ENCODE assay signal across 8 cellular contexts in the genomic region with DNA sequence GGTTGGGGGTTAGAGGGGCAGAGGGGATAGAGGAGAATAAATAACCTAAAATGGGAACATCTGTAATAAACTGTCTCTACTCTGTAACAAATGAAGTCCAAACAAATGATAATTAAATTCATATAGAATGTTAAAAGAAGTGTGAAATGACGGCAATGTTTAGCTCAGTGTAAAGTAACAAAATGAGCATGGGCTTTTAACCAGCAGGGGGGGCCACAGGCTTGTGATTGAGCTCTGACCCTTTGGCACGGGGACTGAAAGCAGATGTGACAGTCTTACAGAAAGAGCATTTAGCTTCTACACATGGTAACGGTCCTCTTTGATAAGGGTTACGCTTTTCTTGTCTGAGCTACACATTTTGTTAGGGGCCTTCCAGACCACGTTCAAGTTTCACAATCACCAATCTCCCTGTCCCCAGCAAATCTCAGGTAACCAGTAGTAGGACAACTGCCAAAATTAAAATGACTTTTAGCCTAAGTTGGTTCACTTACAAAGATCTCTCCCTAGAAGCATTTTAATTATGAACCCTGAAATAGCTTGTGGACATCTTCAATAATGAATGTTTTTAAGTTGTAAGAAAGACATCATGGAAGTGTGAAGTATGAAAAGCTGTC.
DNase-seq lines count a peak whose midpoint lies in the region; TF ChIP-seq lines count a peak whose summit lies in the region.

No MANE protein-coding gene starts in this region.

- in situ Hi-C loops in astrocyte of the spinal cord (cut with HindIII; ENCODE audit: low sequenced_read_pairs): no loop called here

- H3K27me3 ChIP-seq in MG63: no peaks in the 10 kb centered on the region
- H3K27me3 ChIP-seq in SJSA1 (replicated peaks): 0 out of 2 replicates have a peak, but pooled peaks cover 3% of the 10 kb centered on the region

- no peaks in the 10 kb centered on the region for H3K36me3 ChIP-seq in MG63
- no peaks in the 10 kb centered on the region for H3K36me3 ChIP-seq in SJSA1

- TF ChIP-seq CTCF in GM12864 (IDR thresholded peaks at IDR 0.05; ENCODE audit: low read depth, low read length, missing control alignments) (peak; percentile 78), astrocyte of the spinal cord (IDR thresholded peaks at IDR 0.05; ENCODE audit: low read depth, low read length) (peak; percentile 42)

- peak; percentile 12 for DNase-seq in GM12864 (ENCODE audit: low read depth)
- DNase-seq in H4 (ENCODE audit: low spot score): peak; percentile 44
- peak; percentile 1 for DNase-seq in MG63
- DNase-seq in SJSA1 (ENCODE audit: low read depth in 1 of 2, low spot score in 2 of 2): peak; percentile 4 to 43
- DNase-seq in astrocyte of the spinal cord (ENCODE audit: low read depth, low spot score): peak; percentile 21
- peak; percentile 71 for DNase-seq in iPS-NIHi7 (ENCODE audit: extremely low spot score)
- peak in 3 of 4 experiments; percentile 1 to 15 (median 12) for DNase-seq in stimulated activated CD4-positive, alpha-beta T cell treated with anti-CD3 and anti-CD28 coated beads, Interleukin-1b, Interleukin-23, amount 100 ng/mL, for 24 hours (ENCODE audit: low read depth in 4 of 4, low spot score in 1 of 4)
- no peak for DNase-seq in GF-D8 (lab: John Stamatoyannopoulos, UW)

- H3K9me3 ChIP-seq in MG63: no peaks in the 10 kb centered on the region
- no peaks in the 10 kb centered on the region for H3K9me3 ChIP-seq in SJSA1 (replicated peaks)

- no peaks in the 10 kb centered on the region for H3K4me1 ChIP-seq in SJSA1 (replicated peaks)

- no peak overlapping the region for H3K27ac ChIP-seq in SJSA1

- H3K4me3 ChIP-seq in GM12864 (ENCODE audit: low read depth, low read length): no peak overlapping the region
- H3K4me3 ChIP-seq in MG63: no peak overlapping the region
- H3K4me3 ChIP-seq in SJSA1: no peak overlapping the region
- no peak overlapping the region for H3K4me3 ChIP-seq in astrocyte of the spinal cord (ENCODE audit: low read depth, low read length)
